ENCODE assay signal across 8 cellular contexts in the genomic region with DNA sequence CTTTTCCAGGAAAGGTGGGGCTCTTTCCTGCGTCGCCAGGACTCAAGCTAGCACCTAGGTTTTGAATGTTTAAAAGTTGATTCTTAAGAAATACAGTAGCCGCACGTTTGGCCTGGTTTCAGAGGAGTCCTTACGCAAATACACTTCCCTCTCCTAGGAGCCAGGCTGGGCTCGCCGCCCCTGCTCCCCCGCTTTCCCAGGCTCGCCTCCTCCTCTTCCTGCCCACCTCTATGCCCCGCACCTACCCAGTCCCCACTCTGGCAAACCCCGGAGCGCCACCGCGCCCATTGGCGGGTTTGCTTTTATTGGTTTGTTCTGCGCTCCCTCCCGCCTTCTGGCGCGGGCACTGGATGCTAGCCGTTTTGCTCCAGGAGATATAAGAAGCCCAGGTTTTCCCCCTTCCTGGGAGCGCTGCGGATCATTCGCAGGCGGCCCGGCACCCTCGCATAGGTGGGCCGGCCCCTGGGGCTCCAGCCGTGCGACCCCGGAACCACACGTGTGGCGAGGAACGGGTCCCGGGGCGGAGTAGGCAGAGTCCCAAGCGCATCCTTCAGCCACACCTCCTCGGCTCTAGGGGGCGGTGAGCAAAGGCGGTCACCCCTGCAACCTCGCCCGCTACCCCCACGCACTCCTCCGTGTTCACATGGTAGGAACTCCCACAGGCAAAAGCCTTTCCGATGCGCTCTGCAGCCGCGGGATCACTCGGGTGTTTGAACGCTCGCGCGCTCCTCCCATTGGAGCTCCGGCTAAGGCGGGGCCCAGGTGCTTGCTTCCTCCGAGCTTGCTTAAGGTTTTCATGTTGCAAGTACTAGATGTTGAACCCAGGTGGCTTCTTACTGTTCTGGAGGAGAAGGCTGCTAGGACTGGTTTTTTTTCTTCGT.
DNase-seq lines count a peak whose midpoint lies in the region; ATAC-seq and TF ChIP-seq lines count a peak whose summit lies in the region.

No MANE protein-coding gene starts in this region.

- WGBS in urinary bladder = 2% methylated on average over 56 of the region's 56 CpGs

- H3K9me3 ChIP-seq in neuron (ENCODE audit: low read length) = peaks cover 5% of the 10 kb centered on the region

- peak; percentile 41 for ATAC-seq in GM18505 (IDR thresholded peaks at IDR 0.05; ENCODE audit: unreplicated experiment)
- ATAC-seq in HG03025 (IDR thresholded peaks at IDR 0.05; ENCODE audit: low FRiP score, unreplicated experiment) = peak; percentile 27

- peak; percentile 59 for DNase-seq in NCI-H82 (lab: John Stamatoyannopoulos, UW)
- peak; percentile 73 for DNase-seq in activated T-cell treated with anti-CD3 and anti-CD28 coated beads, Interleukin-2, amount 50 U/mL, for 1 hour
- peak; percentile 70 for DNase-seq in fibroblast of mammary gland (ENCODE audit: low read depth)
- DNase-seq in cortex of kidney (lab: John Stamatoyannopoulos, UW) = no peak

- no peak overlapping the region for H2AFZ ChIP-seq in neuron (ENCODE audit: low read depth, low read length)

- H3K4me3 ChIP-seq in fibroblast of mammary gland (ENCODE audit: control insufficient read depth, low read depth, low read length) (peak overlapping the region; percentile 84), neuron (ENCODE audit: low read length) (peak overlapping the region; percentile 4), urinary bladder (ENCODE audit: low read depth, low read length) (peak overlapping the region; percentile 35)

- H3K4me1 ChIP-seq in neuron (ENCODE audit: insufficient read depth, low read length) (peaks cover 5% of the 10 kb centered on the region), urinary bladder (ENCODE audit: insufficient read depth) (no peaks in the 10 kb centered on the region)

- peak; percentile 4 for TF ChIP-seq CTCF in fibroblast of mammary gland (conservative IDR thresholded peaks at IDR 0.05; ENCODE audit: control insufficient read depth, insufficient read depth, low read depth, low read length)

- no peak overlapping the region for H3K27ac ChIP-seq in urinary bladder (ENCODE audit: low read depth)

- TF ChIP-seq POLR2A in GM18505 (IDR thresholded peaks at IDR 0.05; ENCODE audit: borderline replicate concordance, extremely low read depth, insufficient read depth, insufficient read length) = no peak

- H3K36me3 ChIP-seq in neuron (ENCODE audit: insufficient read depth, low read length) = no peaks in the 10 kb centered on the region
- H3K36me3 ChIP-seq in urinary bladder (ENCODE audit: insufficient read depth) = no peaks in the 10 kb centered on the region

- H3K27me3 ChIP-seq in neuron (ENCODE audit: insufficient read depth, low read length) = peaks cover 85% of the 10 kb centered on the region

Comparison
In these comparisons a context has a peak if more than half of its experiments do, and no peak if none do; other contexts are left out.
1. H3K4me3 ChIP-seq: peak in every context shown above with its lines; median percentile 84 in fibroblast of mammary gland; 35 in urinary bladder; 4 in neuron.